Comparison of ENCODE assay signal across 8 cellular contexts in genomic region chr15:77633134-77633912, GRCh38. TPM values are rescaled to one million over a fixed set of nuclear protein-coding genes. Genes with fewer than 3 reads are reported as not detected.
A peak's percentile ranks its signal among the peaks of the same experiment; 100 is the strongest.
DNase-seq lines count a peak whose midpoint lies in the region; ATAC-seq, FAIRE-seq and TF ChIP-seq lines count a peak whose summit lies in the region.

No MANE protein-coding gene starts in this region.

- peak; percentile 71 for DNase-seq in NCI-H345 (lab: John Stamatoyannopoulos, UW)
- peak; percentile 88 for DNase-seq in activated CD4-positive, alpha-beta T cell treated with anti-CD3 and anti-CD28 coated beads, Interleukin-2, amount 10 ng/mL, durations not matched to agents 24 days and 14 days
- peak; percentile 62 for DNase-seq in HepG2 (ENCODE audit: low spot score)
- peak; percentile 72 to 84 for DNase-seq in stimulated activated CD4-positive, alpha-beta T cell treated with anti-CD3 and anti-CD28 coated beads, Interleukin-2, amount 100 ng/mL, for 24 hours

- H3K4me3 ChIP-seq in HepG2 (replicated peaks in 1 of 3; ENCODE audit: insufficient read depth in 1 of 3, low read depth in 2 of 3, low read length in 3 of 3), result peak overlapping the region; percentile 35 to 74 (median 43); a peak in 5 of 6 replicates

- H3K4me3 Mint-ChIP-seq in activated CD4-positive, alpha-beta T cell treated with anti-CD3 and anti-CD28 coated beads, Interleukin-2, amount 10 ng/mL, durations not matched to agents 24 days and 14 days, result peak overlapping the region; percentile 52
- peak overlapping the region; percentile 65 for H3K4me3 Mint-ChIP-seq in dendritic cell treated with granulocyte-macrophage colony-stimulating factor and Interleukin-4, amounts not matched to agents 40 ng/mL and 50 ng/mL, for 4 days

- H3K27ac Mint-ChIP-seq in activated CD4-positive, alpha-beta T cell treated with anti-CD3 and anti-CD28 coated beads, Interleukin-2, amount 10 ng/mL, durations not matched to agents 24 days and 14 days, result no peak overlapping the region
- no peak overlapping the region for H3K27ac Mint-ChIP-seq in dendritic cell treated with granulocyte-macrophage colony-stimulating factor and Interleukin-4, amounts not matched to agents 40 ng/mL and 50 ng/mL, for 4 days

- in situ Hi-C loops in HepG2 (cut with HindIII; ENCODE audit: extremely low pct_ligation_motif_present, low pct_unique_long_range_greater_than_20kb), result loop anchor here (25.0 kb wide), 1 partner anchor 179 kb away; no protein-coding TSS in a partner anchor

- peak; percentile 26 for FAIRE-seq in HepG2 (lab: Jason Lieb, UNC)

- CTCF ChIA-PET in HepG2 (lab: Yijun Ruan, JAX; ENCODE audit: low intra/inter-chr PET ratio, low total read pairs), result interaction anchor here (0.5 to 3.3 kb wide), 10 partner anchors 10 to 242 kb away, joined by 3 to 38 read pairs (median 4); no protein-coding TSS in a partner anchor

- H2AFZ ChIP-seq in HepG2 (ENCODE audit: low read length), result no peak overlapping the region

- BruUV-seq in HepG2 (replicated peaks; lab: Mats Ljungman, UMichigan), result no TSS peak

- no peaks in the 10 kb centered on the region for H3K79me2 ChIP-seq in HepG2 (ENCODE audit: insufficient read depth, low read length)

- H3K9me3 ChIP-seq in HepG2 (ENCODE audit: low read length), result no peaks in the 10 kb centered on the region

- H3K4me2 ChIP-seq in HepG2 (ENCODE audit: low read depth, low read length), result peak overlapping the region; percentile 92

- intact Hi-C loops in activated CD4-positive, alpha-beta T cell treated with anti-CD3 and anti-CD28 coated beads, Interleukin-2, amount 10 ng/mL, durations not matched to agents 24 days and 14 days (cut with micrococcal nuclease), result no loop called here
- intact Hi-C loops in dendritic cell treated with granulocyte-macrophage colony-stimulating factor and Interleukin-4, amounts not matched to agents 40 ng/mL and 50 ng/mL, for 4 days (cut with micrococcal nuclease), result loop anchor here (5.0 to 10.0 kb wide), 2 partner anchors 189 to 241 kb away; no protein-coding TSS in a partner anchor
- intact Hi-C loops in HepG2 (cut with micrococcal nuclease; ENCODE audit: unreplicated experiment), result loop anchor here (1.0 to 5.0 kb wide), 2 partner anchors 91 to 188 kb away; no protein-coding TSS in a partner anchor

- H3K27me3 Mint-ChIP-seq in activated CD4-positive, alpha-beta T cell treated with anti-CD3 and anti-CD28 coated beads, Interleukin-2, amount 10 ng/mL, durations not matched to agents 24 days and 14 days, result peaks cover 52% of the 10 kb centered on the region
- H3K27me3 Mint-ChIP-seq in dendritic cell treated with granulocyte-macrophage colony-stimulating factor and Interleukin-4, amounts not matched to agents 40 ng/mL and 50 ng/mL, for 4 days, result peaks cover 89% of the 10 kb centered on the region

- H3K36me3 Mint-ChIP-seq in activated CD4-positive, alpha-beta T cell treated with anti-CD3 and anti-CD28 coated beads, Interleukin-2, amount 10 ng/mL, durations not matched to agents 24 days and 14 days (ENCODE audit: low read depth), result no peaks in the 10 kb centered on the region
- no peaks in the 10 kb centered on the region for H3K36me3 Mint-ChIP-seq in dendritic cell treated with granulocyte-macrophage colony-stimulating factor and Interleukin-4, amounts not matched to agents 40 ng/mL and 50 ng/mL, for 4 days (ENCODE audit: low read depth)

- H4K20me1 ChIP-seq in HepG2 (ENCODE audit: insufficient read depth, low read length), result no peaks in the 10 kb centered on the region

- no peak overlapping the region for H3K27ac ChIP-seq in HepG2 (ENCODE audit: extremely low read length, insufficient read depth, low read length)

- TF ChIP-seq EP300 in HepG2 (IDR thresholded peaks at IDR 0.05; ENCODE audit: low read depth in 2 of 2, low read length in 2 of 2) (no peak), HepG2 (CRISPR knock-in tag; IDR thresholded peaks at IDR 0.05; ENCODE audit: borderline replicate concordance) (no peak)

- TF ChIP-seq CTCF in GM12872 (IDR thresholded peaks at IDR 0.05; ENCODE audit: insufficient read depth, low read depth, low read length), result peak; percentile 100
- peak; percentile 100 for TF ChIP-seq CTCF in HepG2 (CRISPR knock-in tag; IDR thresholded peaks at IDR 0.05)

- POLR2A ChIA-PET in HepG2 (lab: Yijun Ruan, JAX), result interaction anchor here (1.0 kb wide), 1 partner anchor 10 kb away, joined by 3 read pairs; no protein-coding TSS in a partner anchor

- no peaks in the 10 kb centered on the region for H3K36me3 ChIP-seq in HepG2 (replicated peaks in 1 of 2; ENCODE audit: control insufficient read depth in 1 of 2, insufficient read depth in 2 of 2, low read length in 2 of 2)

- H3K4me1 ChIP-seq in HepG2 (ENCODE audit: insufficient read depth, low read length), result peaks cover 5% of the 10 kb centered on the region; the same call in 1 of the 2 replicates

- no peaks in the 10 kb centered on the region for H3K9me3 Mint-ChIP-seq in activated CD4-positive, alpha-beta T cell treated with anti-CD3 and anti-CD28 coated beads, Interleukin-2, amount 10 ng/mL, durations not matched to agents 24 days and 14 days
- H3K9me3 Mint-ChIP-seq in dendritic cell treated with granulocyte-macrophage colony-stimulating factor and Interleukin-4, amounts not matched to agents 40 ng/mL and 50 ng/mL, for 4 days, result no peaks in the 10 kb centered on the region

- H3K4me1 Mint-ChIP-seq in activated CD4-positive, alpha-beta T cell treated with anti-CD3 and anti-CD28 coated beads, Interleukin-2, amount 10 ng/mL, durations not matched to agents 24 days and 14 days, result peaks cover 7% of the 10 kb centered on the region
- peaks cover 13% of the 10 kb centered on the region for H3K4me1 Mint-ChIP-seq in dendritic cell treated with granulocyte-macrophage colony-stimulating factor and Interleukin-4, amounts not matched to agents 40 ng/mL and 50 ng/mL, for 4 days (ENCODE audit: low read depth)

- peaks cover 6 to 43% of the 10 kb centered on the region in 2 experiments; a peak in 4 of 5 replicates for H3K27me3 ChIP-seq in HepG2 (ENCODE audit: control insufficient read depth in 1 of 2, insufficient read depth in 2 of 2, low read length in 2 of 2)

- peak; percentile 96 for TF ChIP-seq RAD21 in HepG2 (CRISPR knock-in tag; IDR thresholded peaks at IDR 0.05)

- peak; percentile 58 for ATAC-seq in HG02943 (IDR thresholded peaks at IDR 0.05; ENCODE audit: low read depth, unreplicated experiment)
- peak; percentile 94 for ATAC-seq in HepG2
- ATAC-seq in HG03457 (IDR thresholded peaks at IDR 0.05; ENCODE audit: unreplicated experiment), result no peak

- H3K9ac ChIP-seq in HepG2 (ENCODE audit: insufficient read depth, low read depth, low read length), result no peak overlapping the region

- no peak for TF ChIP-seq POLR2A in HepG2 (IDR thresholded peaks at IDR 0.05; ENCODE audit: insufficient read depth in 1 of 2, low read depth in 2 of 2, low read length in 2 of 2)

- 0% methylated on average over 3 of the region's 55 CpGs for WGBS in HepG2 (ENCODE audit: low lambda C conversion rate)

TF ChIP-seq in HepG2, 621 proteins besides CTCF, POLR2A, EP300 and RAD21 (continues in another document):
- TF ChIP-seq HNRNPLL (IDR thresholded peaks at IDR 0.05; ENCODE audit: low read depth, low read length, poor library complexity, severe bottlenecking), result peak; percentile 51
- peak; percentile 75; the same call in 1 of the 2 replicates for TF ChIP-seq ZNF205 (CRISPR knock-in tag; IDR thresholded peaks at IDR 0.05)
- peak; percentile 76 for TF ChIP-seq ETV5 (CRISPR knock-in tag; IDR thresholded peaks at IDR 0.05; ENCODE audit: borderline replicate concordance)
- TF ChIP-seq TFAP4 (IDR thresholded peaks at IDR 0.05; ENCODE audit: borderline replicate concordance, low read depth), result no peak
- TF ChIP-seq SYNCRIP (IDR thresholded peaks at IDR 0.05; ENCODE audit: insufficient read depth, low read depth, low read length), result no peak
- no peak for TF ChIP-seq CENPBD1 (CRISPR knock-in tag; IDR thresholded peaks at IDR 0.05; ENCODE audit: borderline replicate concordance, low read depth)

RNA-seq across cellular contexts. Expression of gene LINGO1, which starts 0.6 kb away (rescaled TPM):
- not detected in 2 replicates for total RNA-seq in activated CD4-positive, alpha-beta T cell treated with anti-CD3 and anti-CD28 coated beads, Interleukin-2, amount 10 ng/mL, durations not matched to agents 24 days and 14 days
- not detected in 2 replicates for total RNA-seq in HepG2 (2016; rRNA removed; fragmentation: Illumina TruSeq; extraction: Trizol)
- not detected in 2 replicates for total RNA-seq in HepG2 (2016; cell fraction: cytosol; rRNA removed; fragmentation: Illumina TruSeq; extraction: Trizol; ENCODE audit: low read depth)
- 0.06 TPM in 1 of 2 replicates, not detected in the other for total RNA-seq in HepG2 (2016; cell fraction: insoluble cytoplasmic fraction; rRNA removed; fragmentation: Illumina TruSeq; extraction: Trizol)
- total RNA-seq in HepG2 (2016; cell fraction: membrane; rRNA removed; fragmentation: Illumina TruSeq; extraction: Trizol), result 0.14 TPM in 1 of 2 replicates, not detected in the other
- total RNA-seq in HepG2 (2016; cell fraction: nucleus; rRNA removed; fragmentation: Illumina TruSeq; extraction: Trizol), result not detected in 2 replicates
- polyA plus RNA-seq in HepG2 (2011; rRNA removed), result 0.07 and 0.08 TPM in 2 replicates
- 0.07 and 0.14 TPM in 2 replicates for polyA plus RNA-seq in HepG2 (2011; cell fraction: cytosol; rRNA removed)
- 0.05 TPM in 1 of 2 replicates, not detected in the other for polyA plus RNA-seq in HepG2 (2011; cell fraction: nucleus; rRNA removed)
- not detected in 2 replicates for polyA plus RNA-seq in HepG2 (2012)
- 0.05 TPM in 1 of 2 replicates, not detected in the other for polyA plus RNA-seq in HepG2 (2016; cell fraction: cytosol; fragmentation: Illumina TruSeq; extraction: Trizol; ENCODE audit: low read depth)
- polyA plus RNA-seq in HepG2 (2016; cell fraction: insoluble cytoplasmic fraction; fragmentation: Illumina TruSeq; extraction: Trizol; ENCODE audit: low read depth), result 0.10 TPM in 1 of 2 replicates, not detected in the other
- polyA plus RNA-seq in HepG2 (2016; cell fraction: membrane; fragmentation: Illumina TruSeq; extraction: Trizol; ENCODE audit: low read depth), result 0.16 TPM in 2 replicates
- not detected in 2 replicates for polyA plus RNA-seq in HepG2 (2016; cell fraction: nucleus; fragmentation: Illumina TruSeq; extraction: Trizol; ENCODE audit: insufficient read depth, low read depth)
- polyA minus RNA-seq in HepG2 (2011; rRNA and poly(A)+ RNA removed; ENCODE audit: low replicate concordance), result 1.4 TPM in 1 of 2 replicates, not detected in the other
- not detected in 2 replicates for polyA minus RNA-seq in HepG2 (2011; cell fraction: cytosol; rRNA and poly(A)+ RNA removed)
- not detected in 2 replicates for polyA minus RNA-seq in HepG2 (2011; cell fraction: nucleus; rRNA and poly(A)+ RNA removed)
